ENCODE assay signal across 1 cellular context in genomic region chr4:102792361-102792936, GRCh38.
A peak's percentile ranks its signal among the peaks of the same experiment; 100 is the strongest.
TF ChIP-seq lines count a peak whose summit lies in the region.

No MANE protein-coding gene starts in this region.

TF ChIP-seq in GM12878, 131 proteins besides CTCF, POLR2A, EP300 and RAD21:
- TF ChIP-seq POLR2AphosphoS5 (IDR thresholded peaks at IDR 0.05; ENCODE audit: low read length) = peak; percentile 73
- no peak for TF ChIP-seq CREM (IDR thresholded peaks at IDR 0.05; ENCODE audit: low read depth)
